In the genomic region with DNA sequence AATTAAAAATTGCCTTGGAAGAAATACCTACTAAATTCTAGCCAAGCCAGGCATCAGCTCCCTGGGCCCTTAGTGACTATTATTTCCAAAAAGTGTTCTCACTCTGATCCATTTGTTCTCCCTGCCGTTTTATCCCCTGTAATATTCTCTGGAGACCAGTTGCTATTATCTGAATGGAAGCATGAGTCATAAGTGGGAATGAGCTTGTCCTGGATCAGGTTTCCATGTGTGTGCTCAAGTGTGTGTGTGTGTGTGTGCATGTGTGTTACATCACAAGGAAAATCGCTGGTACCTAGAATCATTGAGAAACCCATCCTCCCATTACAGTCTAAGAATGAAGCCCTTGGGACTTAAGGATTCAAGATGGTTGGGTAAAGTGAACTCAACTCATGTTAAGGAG, we compare ENCODE assay signal across 1 cellular context.
TF ChIP-seq lines count a peak whose summit lies in the region.

No MANE protein-coding gene starts in this region.

TF ChIP-seq in HEK293, 187 proteins besides CTCF, POLR2A, EP300 and RAD21 (continued from another document and continues in another):
- TF ChIP-seq, protein P1, sequence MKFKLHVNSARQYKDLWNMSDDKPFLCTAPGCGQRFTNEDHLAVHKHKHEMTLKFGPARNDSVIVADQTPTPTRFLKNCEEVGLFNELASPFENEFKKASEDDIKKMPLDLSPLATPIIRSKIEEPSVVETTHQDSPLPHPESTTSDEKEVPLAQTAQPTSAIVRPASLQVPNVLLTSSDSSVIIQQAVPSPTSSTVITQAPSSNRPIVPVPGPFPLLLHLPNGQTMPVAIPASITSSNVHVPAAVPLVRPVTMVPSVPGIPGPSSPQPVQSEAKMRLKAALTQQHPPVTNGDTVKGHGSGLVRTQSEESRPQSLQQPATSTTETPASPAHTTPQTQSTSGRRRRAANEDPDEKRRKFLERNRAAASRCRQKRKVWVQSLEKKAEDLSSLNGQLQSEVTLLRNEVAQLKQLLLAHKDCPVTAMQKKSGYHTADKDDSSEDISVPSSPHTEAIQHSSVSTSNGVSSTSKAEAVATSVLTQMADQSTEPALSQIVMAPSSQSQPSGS (tag by site-specific recombination; IDR thresholded peaks at IDR 0.05; ENCODE audit: low read depth) = peak; percentile 74
- TF ChIP-seq ZBTB8A (tag by site-specific recombination; IDR thresholded peaks at IDR 0.05) = no peak
- 0 out of 2 replicates have a peak, but pooled peaks have one; percentile 37 for TF ChIP-seq MZF1 (tag by site-specific recombination; IDR thresholded peaks at IDR 0.05; ENCODE audit: borderline replicate concordance)
- TF ChIP-seq, protein P2, sequence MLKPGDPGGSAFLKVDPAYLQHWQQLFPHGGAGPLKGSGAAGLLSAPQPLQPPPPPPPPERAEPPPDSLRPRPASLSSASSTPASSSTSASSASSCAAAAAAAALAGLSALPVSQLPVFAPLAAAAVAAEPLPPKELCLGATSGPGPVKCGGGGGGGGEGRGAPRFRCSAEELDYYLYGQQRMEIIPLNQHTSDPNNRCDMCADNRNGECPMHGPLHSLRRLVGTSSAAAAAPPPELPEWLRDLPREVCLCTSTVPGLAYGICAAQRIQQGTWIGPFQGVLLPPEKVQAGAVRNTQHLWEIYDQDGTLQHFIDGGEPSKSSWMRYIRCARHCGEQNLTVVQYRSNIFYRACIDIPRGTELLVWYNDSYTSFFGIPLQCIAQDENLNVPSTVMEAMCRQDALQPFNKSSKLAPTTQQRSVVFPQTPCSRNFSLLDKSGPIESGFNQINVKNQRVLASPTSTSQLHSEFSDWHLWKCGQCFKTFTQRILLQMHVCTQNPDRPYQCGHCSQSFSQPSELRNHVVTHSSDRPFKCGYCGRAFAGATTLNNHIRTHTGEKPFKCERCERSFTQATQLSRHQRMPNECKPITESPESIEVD (tag by site-specific recombination; IDR thresholded peaks at IDR 0.05) = peak; percentile 63
- no peak for TF ChIP-seq ZNF571 (tag by site-specific recombination; IDR thresholded peaks at IDR 0.05)
- TF ChIP-seq ZNF341 (tag by site-specific recombination; IDR thresholded peaks at IDR 0.05; ENCODE audit: low read depth) = no peak
- peak; percentile 43; the same call in 1 of the 2 replicates for TF ChIP-seq ZNF76 (tag by site-specific recombination; IDR thresholded peaks at IDR 0.05; ENCODE audit: borderline replicate concordance, low read depth)
- peak; percentile 95 for TF ChIP-seq ZNF629 (tag by site-specific recombination; IDR thresholded peaks at IDR 0.05)
- TF ChIP-seq ZNF707 (tag by site-specific recombination; IDR thresholded peaks at IDR 0.05) = no peak
- peak; percentile 77 for TF ChIP-seq ZBTB48 (tag by site-specific recombination; IDR thresholded peaks at IDR 0.05)
- TF ChIP-seq, protein P3, sequence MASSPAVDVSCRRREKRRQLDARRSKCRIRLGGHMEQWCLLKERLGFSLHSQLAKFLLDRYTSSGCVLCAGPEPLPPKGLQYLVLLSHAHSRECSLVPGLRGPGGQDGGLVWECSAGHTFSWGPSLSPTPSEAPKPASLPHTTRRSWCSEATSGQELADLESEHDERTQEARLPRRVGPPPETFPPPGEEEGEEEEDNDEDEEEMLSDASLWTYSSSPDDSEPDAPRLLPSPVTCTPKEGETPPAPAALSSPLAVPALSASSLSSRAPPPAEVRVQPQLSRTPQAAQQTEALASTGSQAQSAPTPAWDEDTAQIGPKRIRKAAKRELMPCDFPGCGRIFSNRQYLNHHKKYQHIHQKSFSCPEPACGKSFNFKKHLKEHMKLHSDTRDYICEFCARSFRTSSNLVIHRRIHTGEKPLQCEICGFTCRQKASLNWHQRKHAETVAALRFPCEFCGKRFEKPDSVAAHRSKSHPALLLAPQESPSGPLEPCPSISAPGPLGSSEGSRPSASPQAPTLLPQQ (tag by site-specific recombination; IDR thresholded peaks at IDR 0.05) = peak; percentile 95
- peak; percentile 98 for TF ChIP-seq ZNF24 (tag by site-specific recombination; IDR thresholded peaks at IDR 0.05)
- TF ChIP-seq ZNF23 (tag by site-specific recombination; IDR thresholded peaks at IDR 0.05; ENCODE audit: borderline replicate concordance) = no peak
- peak; percentile 96 for TF ChIP-seq SP7 (tag by site-specific recombination; IDR thresholded peaks at IDR 0.05)
- TF ChIP-seq, protein P4, sequence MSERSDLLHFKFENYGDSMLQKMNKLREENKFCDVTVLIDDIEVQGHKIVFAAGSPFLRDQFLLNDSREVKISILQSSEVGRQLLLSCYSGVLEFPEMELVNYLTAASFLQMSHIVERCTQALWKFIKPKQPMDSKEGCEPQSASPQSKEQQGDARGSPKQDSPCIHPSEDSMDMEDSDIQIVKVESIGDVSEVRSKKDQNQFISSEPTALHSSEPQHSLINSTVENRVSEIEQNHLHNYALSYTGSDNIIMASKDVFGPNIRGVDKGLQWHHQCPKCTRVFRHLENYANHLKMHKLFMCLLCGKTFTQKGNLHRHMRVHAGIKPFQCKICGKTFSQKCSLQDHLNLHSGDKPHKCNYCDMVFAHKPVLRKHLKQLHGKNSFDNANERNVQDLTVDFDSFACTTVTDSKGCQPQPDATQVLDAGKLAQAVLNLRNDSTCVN (tag by site-specific recombination; optimal IDR thresholded peaks at IDR 0.05) = no peak
- TF ChIP-seq ZXDB (tag by site-specific recombination; IDR thresholded peaks at IDR 0.05) = peak; percentile 86
- TF ChIP-seq ZNF623 (tag by site-specific recombination; IDR thresholded peaks at IDR 0.05) = no peak
- peak; percentile 35 for TF ChIP-seq SP3 (tag by site-specific recombination; IDR thresholded peaks at IDR 0.05)
- no peak for TF ChIP-seq HOXD13 (CRISPR knock-in tag; IDR thresholded peaks at IDR 0.05; ENCODE audit: borderline replicate concordance)
- 0 out of 2 replicates have a peak, but pooled peaks have one; percentile 44 for TF ChIP-seq ZBTB20 (tag by site-specific recombination; IDR thresholded peaks at IDR 0.05)
- TF ChIP-seq, protein P5, sequence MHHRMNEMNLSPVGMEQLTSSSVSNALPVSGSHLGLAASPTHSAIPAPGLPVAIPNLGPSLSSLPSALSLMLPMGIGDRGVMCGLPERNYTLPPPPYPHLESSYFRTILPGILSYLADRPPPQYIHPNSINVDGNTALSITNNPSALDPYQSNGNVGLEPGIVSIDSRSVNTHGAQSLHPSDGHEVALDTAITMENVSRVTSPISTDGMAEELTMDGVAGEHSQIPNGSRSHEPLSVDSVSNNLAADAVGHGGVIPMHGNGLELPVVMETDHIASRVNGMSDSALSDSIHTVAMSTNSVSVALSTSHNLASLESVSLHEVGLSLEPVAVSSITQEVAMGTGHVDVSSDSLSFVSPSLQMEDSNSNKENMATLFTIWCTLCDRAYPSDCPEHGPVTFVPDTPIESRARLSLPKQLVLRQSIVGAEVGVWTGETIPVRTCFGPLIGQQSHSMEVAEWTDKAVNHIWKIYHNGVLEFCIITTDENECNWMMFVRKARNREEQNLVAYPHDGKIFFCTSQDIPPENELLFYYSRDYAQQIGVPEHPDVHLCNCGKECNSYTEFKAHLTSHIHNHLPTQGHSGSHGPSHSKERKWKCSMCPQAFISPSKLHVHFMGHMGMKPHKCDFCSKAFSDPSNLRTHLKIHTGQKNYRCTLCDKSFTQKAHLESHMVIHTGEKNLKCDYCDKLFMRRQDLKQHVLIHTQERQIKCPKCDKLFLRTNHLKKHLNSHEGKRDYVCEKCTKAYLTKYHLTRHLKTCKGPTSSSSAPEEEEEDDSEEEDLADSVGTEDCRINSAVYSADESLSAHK (tag by site-specific recombination; IDR thresholded peaks at IDR 0.05) = peak; percentile 70; the same call in 1 of the 2 replicates
- TF ChIP-seq, protein P6, sequence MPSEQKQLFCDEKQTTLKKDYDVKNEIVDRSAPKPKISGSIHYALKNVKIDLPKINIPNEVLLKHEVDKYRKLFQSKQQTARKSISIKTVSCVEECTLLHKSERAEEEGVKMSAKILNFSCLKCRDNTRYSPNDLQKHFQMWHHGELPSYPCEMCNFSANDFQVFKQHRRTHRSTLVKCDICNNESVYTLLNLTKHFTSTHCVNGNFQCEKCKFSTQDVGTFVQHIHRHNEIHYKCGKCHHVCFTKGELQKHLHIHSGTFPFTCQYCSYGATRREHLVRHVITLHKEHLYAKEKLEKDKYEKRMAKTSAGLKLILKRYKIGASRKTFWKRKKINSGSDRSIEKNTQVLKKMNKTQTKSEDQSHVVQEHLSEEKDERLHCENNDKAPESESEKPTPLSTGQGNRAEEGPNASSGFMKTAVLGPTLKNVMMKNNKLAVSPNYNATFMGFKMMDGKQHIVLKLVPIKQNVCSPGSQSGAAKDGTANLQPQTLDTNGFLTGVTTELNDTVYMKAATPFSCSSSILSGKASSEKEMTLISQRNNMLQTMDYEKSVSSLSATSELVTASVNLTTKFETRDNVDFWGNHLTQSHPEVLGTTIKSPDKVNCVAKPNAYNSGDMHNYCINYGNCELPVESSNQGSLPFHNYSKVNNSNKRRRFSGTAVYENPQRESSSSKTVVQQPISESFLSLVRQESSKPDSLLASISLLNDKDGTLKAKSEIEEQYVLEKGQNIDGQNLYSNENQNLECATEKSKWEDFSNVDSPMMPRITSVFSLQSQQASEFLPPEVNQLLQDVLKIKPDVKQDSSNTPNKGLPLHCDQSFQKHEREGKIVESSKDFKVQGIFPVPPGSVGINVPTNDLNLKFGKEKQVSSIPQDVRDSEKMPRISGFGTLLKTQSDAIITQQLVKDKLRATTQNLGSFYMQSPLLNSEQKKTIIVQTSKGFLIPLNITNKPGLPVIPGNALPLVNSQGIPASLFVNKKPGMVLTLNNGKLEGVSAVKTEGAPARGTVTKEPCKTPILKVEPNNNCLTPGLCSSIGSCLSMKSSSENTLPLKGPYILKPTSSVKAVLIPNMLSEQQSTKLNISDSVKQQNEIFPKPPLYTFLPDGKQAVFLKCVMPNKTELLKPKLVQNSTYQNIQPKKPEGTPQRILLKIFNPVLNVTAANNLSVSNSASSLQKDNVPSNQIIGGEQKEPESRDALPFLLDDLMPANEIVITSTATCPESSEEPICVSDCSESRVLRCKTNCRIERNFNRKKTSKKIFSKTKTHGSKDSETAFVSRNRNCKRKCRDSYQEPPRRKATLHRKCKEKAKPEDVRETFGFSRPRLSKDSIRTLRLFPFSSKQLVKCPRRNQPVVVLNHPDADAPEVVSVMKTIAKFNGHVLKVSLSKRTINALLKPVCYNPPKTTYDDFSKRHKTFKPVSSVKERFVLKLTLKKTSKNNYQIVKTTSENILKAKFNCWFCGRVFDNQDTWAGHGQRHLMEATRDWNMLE (tag by site-specific recombination; conservative IDR thresholded peaks at IDR 0.05; ENCODE audit: low read depth) = peak; percentile 68
- TF ChIP-seq ZNF140 (tag by site-specific recombination; IDR thresholded peaks at IDR 0.05) = no peak
- TF ChIP-seq, protein P7, sequence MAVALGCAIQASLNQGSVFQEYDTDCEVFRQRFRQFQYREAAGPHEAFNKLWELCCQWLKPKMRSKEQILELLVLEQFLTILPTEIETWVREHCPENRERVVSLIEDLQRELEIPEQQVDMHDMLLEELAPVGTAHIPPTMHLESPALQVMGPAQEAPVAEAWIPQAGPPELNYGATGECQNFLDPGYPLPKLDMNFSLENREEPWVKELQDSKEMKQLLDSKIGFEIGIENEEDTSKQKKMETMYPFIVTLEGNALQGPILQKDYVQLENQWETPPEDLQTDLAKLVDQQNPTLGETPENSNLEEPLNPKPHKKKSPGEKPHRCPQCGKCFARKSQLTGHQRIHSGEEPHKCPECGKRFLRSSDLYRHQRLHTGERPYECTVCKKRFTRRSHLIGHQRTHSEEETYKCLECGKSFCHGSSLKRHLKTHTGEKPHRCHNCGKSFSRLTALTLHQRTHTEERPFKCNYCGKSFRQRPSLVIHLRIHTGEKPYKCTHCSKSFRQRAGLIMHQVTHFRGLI (tag by site-specific recombination; IDR thresholded peaks at IDR 0.05) = no peak; the same call in 1 of the 2 replicates
- TF ChIP-seq ZNF560 (tag by site-specific recombination; IDR thresholded peaks at IDR 0.05; ENCODE audit: borderline replicate concordance) = no peak
- TF ChIP-seq ZNF785 (tag by site-specific recombination; IDR thresholded peaks at IDR 0.05) = peak; percentile 77; the same call in 1 of the 2 replicates
- TF ChIP-seq, protein P8, sequence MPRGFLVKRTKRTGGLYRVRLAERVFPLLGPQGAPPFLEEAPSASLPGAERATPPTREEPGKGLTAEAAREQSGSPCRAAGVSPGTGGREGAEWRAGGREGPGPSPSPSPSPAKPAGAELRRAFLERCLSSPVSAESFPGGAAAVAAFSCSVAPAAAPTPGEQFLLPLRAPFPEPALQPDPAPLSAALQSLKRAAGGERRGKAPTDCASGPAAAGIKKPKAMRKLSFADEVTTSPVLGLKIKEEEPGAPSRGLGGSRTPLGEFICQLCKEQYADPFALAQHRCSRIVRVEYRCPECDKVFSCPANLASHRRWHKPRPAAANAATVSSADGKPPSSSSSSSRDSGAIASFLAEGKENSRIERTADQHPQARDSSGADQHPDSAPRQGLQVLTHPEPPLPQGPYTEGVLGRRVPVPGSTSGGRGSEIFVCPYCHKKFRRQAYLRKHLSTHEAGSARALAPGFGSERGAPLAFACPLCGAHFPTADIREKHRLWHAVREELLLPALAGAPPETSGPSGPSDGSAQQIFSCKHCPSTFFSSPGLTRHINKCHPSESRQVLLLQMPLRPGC (tag by site-specific recombination; IDR thresholded peaks at IDR 0.05) = peak; percentile 89
- 0 out of 2 replicates have a peak, but pooled peaks have one; percentile 52 for TF ChIP-seq ZNF10 (tag by site-specific recombination; IDR thresholded peaks at IDR 0.05)
- TF ChIP-seq ZNF843 (tag by site-specific recombination; IDR thresholded peaks at IDR 0.05) = peak; percentile 90
- TF ChIP-seq, protein P9, sequence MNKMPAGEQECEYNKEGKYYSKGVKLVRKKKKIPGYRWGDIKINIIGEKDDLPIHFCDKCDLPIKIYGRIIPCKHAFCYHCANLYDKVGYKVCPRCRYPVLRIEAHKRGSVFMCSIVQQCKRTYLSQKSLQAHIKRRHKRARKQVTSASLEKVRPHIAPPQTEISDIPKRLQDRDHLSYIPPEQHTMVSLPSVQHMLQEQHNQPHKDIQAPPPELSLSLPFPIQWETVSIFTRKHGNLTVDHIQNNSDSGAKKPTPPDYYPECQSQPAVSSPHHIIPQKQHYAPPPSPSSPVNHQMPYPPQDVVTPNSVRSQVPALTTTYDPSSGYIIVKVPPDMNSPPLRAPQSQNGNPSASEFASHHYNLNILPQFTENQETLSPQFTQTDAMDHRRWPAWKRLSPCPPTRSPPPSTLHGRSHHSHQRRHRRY (tag by site-specific recombination; IDR thresholded peaks at IDR 0.05) = 0 out of 2 replicates have a peak, but pooled peaks have one; percentile 67
- TF ChIP-seq ZNF169 (tag by site-specific recombination; IDR thresholded peaks at IDR 0.05) = no peak
- TF ChIP-seq ZNF501 (tag by site-specific recombination; IDR thresholded peaks at IDR 0.05) = peak; percentile 63; the same call in 1 of the 2 replicates
- TF ChIP-seq ZNF335 (tag by site-specific recombination; conservative IDR thresholded peaks at IDR 0.05) = peak; percentile 58
- peak; percentile 93 for TF ChIP-seq ZBTB17 (tag by site-specific recombination; IDR thresholded peaks at IDR 0.05)
- TF ChIP-seq ZNF521 (tag by site-specific recombination; IDR thresholded peaks at IDR 0.05) = no peak
- TF ChIP-seq ZNF433 (tag by site-specific recombination; IDR thresholded peaks at IDR 0.05; ENCODE audit: low read depth) = no peak
- TF ChIP-seq, protein P10, sequence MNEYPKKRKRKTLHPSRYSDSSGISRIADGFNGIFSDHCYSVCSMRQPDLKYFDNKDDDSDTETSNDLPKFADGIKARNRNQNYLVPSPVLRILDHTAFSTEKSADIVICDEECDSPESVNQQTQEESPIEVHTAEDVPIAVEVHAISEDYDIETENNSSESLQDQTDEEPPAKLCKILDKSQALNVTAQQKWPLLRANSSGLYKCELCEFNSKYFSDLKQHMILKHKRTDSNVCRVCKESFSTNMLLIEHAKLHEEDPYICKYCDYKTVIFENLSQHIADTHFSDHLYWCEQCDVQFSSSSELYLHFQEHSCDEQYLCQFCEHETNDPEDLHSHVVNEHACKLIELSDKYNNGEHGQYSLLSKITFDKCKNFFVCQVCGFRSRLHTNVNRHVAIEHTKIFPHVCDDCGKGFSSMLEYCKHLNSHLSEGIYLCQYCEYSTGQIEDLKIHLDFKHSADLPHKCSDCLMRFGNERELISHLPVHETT (tag by site-specific recombination; IDR thresholded peaks at IDR 0.05) = peak; percentile 96
- TF ChIP-seq MYNN (tag by site-specific recombination; IDR thresholded peaks at IDR 0.05; ENCODE audit: borderline replicate concordance) = peak; percentile 68; the same call in 1 of the 2 replicates
